Comparison of ENCODE assay signal across 8 cellular contexts in the genomic region with DNA sequence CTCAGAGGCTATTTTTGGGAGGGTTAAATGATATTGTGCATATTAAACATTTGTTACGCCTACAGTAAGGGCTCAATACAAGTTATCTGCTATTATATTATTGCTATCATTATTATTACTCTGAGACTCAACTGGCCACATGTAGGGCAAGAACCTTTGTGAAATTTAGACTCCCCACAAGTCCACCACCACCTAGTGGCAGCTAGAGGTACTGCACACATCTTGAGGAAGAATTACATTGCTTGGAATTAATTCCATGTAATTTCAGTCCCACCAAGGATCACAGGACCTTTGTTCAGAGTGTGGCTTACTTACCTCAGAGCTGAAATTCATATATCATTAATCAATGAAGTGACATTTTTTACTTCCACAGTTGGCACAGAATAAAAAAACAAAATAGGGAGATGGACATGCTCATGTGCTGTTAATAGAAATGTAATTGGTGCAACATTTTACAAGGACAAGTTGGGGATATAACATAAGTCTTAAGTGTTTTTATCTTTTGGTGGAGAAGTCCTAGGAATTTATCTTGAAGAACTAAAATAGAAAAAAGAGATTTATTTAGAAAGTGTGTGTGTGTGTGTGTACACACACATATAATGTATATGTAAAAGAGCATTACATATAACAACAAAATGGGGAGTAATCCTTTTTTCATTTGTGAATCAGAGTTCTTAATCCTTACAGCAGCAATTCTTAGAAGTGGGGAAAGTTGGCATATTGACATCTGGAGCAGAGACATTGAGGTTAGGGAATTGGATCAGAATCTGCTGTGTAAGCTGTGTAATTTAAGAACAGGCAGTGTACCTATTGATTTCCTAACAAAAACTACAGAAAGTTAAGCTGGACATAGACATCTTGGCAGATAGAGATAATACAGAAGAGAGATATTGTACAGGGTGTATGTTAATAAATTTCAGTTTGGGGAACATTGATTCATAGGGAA. TPM values are rescaled to one million over a fixed set of nuclear protein-coding genes. Genes with fewer than 3 reads are reported as not detected.
DNase-seq lines count a peak whose midpoint lies in the region; ATAC-seq and TF ChIP-seq lines count a peak whose summit lies in the region.

No MANE protein-coding gene starts in this region.

- intact Hi-C loops in left colon (cut with DNase I, micrococcal nuclease): loop anchor here in 1 of 2 donors (10.0 kb wide), 1 partner anchor 83 kb away; a partner anchor contains a TSS

- ATAC-seq in HG02642 (IDR thresholded peaks at IDR 0.05; ENCODE audit: poor library complexity, unreplicated experiment): peak; percentile 64
- peak; percentile 52 for ATAC-seq in left colon
- ATAC-seq in HG02884 (IDR thresholded peaks at IDR 0.05; ENCODE audit: unreplicated experiment): no peak

- no peak overlapping the region for H3K27ac ChIP-seq in WERI-Rb-1

- no peak overlapping the region for H3K4me3 ChIP-seq in WERI-Rb-1 (ENCODE audit: low read depth, low read length)

- no peaks in the 10 kb centered on the region for H3K27me3 ChIP-seq in WERI-Rb-1 (ENCODE audit: insufficient read depth, low read depth, severe bottlenecking)

- DNase-seq in GM03348 (ENCODE audit: low spot score) (peak; percentile 76), NCI-H2171 (lab: John Stamatoyannopoulos, UW) (peak; percentile 14), WERI-Rb-1 (peak; percentile 87), left colon (peak; percentile 52 to 79)
- peak; percentile 53 for DNase-seq in central memory CD4-positive, alpha-beta T cell
- peak; percentile 59 for DNase-seq in stimulated activated CD4-positive, alpha-beta T cell treated with anti-CD3 and anti-CD28 coated beads, Interleukin-4, amount 100 ng/mL, for 1 hour

- peak; percentile 71 for TF ChIP-seq CTCF in WERI-Rb-1 (IDR thresholded peaks at IDR 0.05; ENCODE audit: low read depth, low read length)

- peaks cover 35% of the 10 kb centered on the region for H3K36me3 ChIP-seq in WERI-Rb-1

- no peaks in the 10 kb centered on the region for H3K9me3 ChIP-seq in WERI-Rb-1 (ENCODE audit: severe bottlenecking)

RNA-seq across cellular contexts. Expression of a gene that starts 11.2 kb away (rescaled TPM):
- 1 to 10 TPM; 9.2 to 9.8 TPM for total RNA-seq in left colon

RNA-seq across cellular contexts. Expression of a gene that starts 34.8 kb away (rescaled TPM):
- total RNA-seq in left colon: under 1 TPM in 1 of 2 donors, not detected in 1; 0.50 TPM

Comparison
In these comparisons a context has a peak if more than half of its experiments do, and no peak if none do; other contexts are left out.
1. DNase-seq: peak in every context shown above with its lines; median percentile 87 in WERI-Rb-1; 76 in GM03348; 66 in left colon; 59 in stimulated activated CD4-positive, alpha-beta T cell treated with anti-CD3 and anti-CD28 coated beads, Interleukin-4, amount 100 ng/mL, for 1 hour; 53 in central memory CD4-positive, alpha-beta T cell; 14 in NCI-H2171.